ENCODE assay signal across 1 cellular context in the genomic region with DNA sequence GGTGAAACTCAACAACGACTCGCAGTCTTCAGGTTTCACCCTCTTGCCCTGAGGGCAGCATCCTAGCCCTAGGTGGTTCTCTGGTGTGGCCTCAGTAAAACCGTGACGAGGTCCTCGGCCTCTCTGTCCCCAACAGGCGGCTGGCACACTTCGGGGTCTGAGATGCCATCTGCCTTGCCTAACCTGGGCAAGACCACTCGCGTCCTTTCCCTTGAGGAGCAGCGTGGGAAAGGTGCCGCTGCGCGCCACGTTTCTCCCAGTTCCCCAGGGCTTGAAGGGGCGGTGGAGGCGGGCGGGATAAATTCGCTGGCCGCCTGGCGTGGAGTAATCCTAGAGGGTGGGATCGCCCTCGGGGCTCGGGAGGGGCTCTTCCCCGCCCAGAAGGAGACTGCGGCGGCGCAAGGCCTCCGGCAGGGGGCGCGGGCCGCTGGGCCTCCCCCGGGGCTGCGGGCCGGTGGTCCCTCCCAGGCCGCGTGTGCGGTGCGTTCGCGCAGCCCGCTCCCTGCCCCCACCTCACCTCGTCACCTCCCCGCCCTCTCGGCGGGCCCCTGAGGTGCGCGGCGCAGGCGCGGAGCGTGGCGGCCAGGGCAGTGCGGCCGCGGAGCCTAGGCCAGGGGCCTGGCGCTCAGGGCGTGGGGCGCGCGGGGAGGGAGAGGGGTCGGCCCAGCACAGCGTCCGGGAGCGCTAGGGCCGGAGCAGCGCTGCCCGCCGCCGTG.
TF ChIP-seq lines count a peak whose summit lies in the region.

A gene with protein sequence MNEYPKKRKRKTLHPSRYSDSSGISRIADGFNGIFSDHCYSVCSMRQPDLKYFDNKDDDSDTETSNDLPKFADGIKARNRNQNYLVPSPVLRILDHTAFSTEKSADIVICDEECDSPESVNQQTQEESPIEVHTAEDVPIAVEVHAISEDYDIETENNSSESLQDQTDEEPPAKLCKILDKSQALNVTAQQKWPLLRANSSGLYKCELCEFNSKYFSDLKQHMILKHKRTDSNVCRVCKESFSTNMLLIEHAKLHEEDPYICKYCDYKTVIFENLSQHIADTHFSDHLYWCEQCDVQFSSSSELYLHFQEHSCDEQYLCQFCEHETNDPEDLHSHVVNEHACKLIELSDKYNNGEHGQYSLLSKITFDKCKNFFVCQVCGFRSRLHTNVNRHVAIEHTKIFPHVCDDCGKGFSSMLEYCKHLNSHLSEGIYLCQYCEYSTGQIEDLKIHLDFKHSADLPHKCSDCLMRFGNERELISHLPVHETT (plus strand): TSS at position 551 of the 716 bp plus-strand sequence. CDS start 5,263 bp downstream, outside the sequence.

TF ChIP-seq in HepG2, 621 proteins besides CTCF, POLR2A, EP300 and RAD21 (continued from another document and continues in another):
- TF ChIP-seq ZNF598 (CRISPR knock-in tag; IDR thresholded peaks at IDR 0.05; ENCODE audit: borderline replicate concordance) = no peak
- no peak for TF ChIP-seq ATF7 (IDR thresholded peaks at IDR 0.05)
- no peak for TF ChIP-seq ATF7 (CRISPR knock-in tag; IDR thresholded peaks at IDR 0.05)
- TF ChIP-seq, protein P1, sequence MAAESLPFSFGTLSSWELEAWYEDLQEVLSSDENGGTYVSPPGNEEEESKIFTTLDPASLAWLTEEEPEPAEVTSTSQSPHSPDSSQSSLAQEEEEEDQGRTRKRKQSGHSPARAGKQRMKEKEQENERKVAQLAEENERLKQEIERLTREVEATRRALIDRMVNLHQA (CRISPR knock-in tag; IDR thresholded peaks at IDR 0.05) = no peak
- no peak for TF ChIP-seq RBAK (CRISPR knock-in tag; IDR thresholded peaks at IDR 0.05)
- no peak for TF ChIP-seq FLYWCH1 (CRISPR knock-in tag; IDR thresholded peaks at IDR 0.05)
- no peak for TF ChIP-seq HDAC6 (IDR thresholded peaks at IDR 0.05; ENCODE audit: low read depth, low read length)
- peak; percentile 94 for TF ChIP-seq ZSCAN31 (CRISPR knock-in tag; IDR thresholded peaks at IDR 0.05; ENCODE audit: low read depth)
- no peak for TF ChIP-seq IKZF1 (IDR thresholded peaks at IDR 0.05)
- TF ChIP-seq ELF1 (CRISPR knock-in tag; IDR thresholded peaks at IDR 0.05) = 0 out of 2 replicates have a peak, but pooled peaks have one; percentile 20
- TF ChIP-seq JARID2 (CRISPR knock-in tag; IDR thresholded peaks at IDR 0.05; ENCODE audit: insufficient replicate concordance) = peak; percentile 38
- peak; percentile 68; the same call in 1 of the 3 replicates for TF ChIP-seq MXI1 (IDR thresholded peaks at IDR 0.05; ENCODE audit: borderline replicate concordance, low read depth, low read length)
- TF ChIP-seq EED (CRISPR knock-in tag; IDR thresholded peaks at IDR 0.05) = no peak
- TF ChIP-seq, protein P2, sequence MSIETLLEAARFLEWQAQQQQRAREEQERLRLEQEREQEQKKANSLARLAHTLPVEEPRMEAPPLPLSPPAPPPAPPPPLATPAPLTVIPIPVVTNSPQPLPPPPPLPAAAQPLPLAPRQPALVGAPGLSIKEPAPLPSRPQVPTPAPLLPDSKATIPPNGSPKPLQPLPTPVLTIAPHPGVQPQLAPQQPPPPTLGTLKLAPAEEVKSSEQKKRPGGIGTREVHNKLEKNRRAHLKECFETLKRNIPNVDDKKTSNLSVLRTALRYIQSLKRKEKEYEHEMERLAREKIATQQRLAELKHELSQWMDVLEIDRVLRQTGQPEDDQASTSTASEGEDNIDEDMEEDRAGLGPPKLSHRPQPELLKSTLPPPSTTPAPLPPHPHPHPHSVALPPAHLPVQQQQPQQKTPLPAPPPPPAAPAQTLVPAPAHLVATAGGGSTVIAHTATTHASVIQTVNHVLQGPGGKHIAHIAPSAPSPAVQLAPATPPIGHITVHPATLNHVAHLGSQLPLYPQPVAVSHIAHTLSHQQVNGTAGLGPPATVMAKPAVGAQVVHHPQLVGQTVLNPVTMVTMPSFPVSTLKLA (IDR thresholded peaks at IDR 0.05) = no peak
- TF ChIP-seq SUZ12 (IDR thresholded peaks at IDR 0.05; ENCODE audit: low read depth, low read length) = no peak
- TF ChIP-seq FOXO4 (CRISPR knock-in tag; conservative IDR thresholded peaks at IDR 0.05) = no peak
- no peak; the same call in 1 of the 2 replicates for TF ChIP-seq ZSCAN29 (CRISPR knock-in tag; conservative IDR thresholded peaks at IDR 0.05)
- no peak for TF ChIP-seq SKI (IDR thresholded peaks at IDR 0.05; ENCODE audit: partially characterized antibody)
- TF ChIP-seq, protein P3, sequence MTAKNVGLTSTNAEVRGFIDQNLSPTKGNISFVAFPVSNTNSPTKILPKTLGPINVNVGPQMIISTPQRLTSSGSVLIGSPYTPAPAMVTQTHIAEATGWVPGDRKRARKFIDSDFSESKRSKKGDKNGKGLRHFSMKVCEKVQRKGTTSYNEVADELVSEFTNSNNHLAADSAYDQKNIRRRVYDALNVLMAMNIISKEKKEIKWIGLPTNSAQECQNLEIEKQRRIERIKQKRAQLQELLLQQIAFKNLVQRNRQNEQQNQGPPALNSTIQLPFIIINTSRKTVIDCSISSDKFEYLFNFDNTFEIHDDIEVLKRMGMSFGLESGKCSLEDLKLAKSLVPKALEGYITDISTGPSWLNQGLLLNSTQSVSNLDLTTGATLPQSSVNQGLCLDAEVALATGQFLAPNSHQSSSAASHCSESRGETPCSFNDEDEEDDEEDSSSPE (CRISPR knock-in tag; IDR thresholded peaks at IDR 0.05) = peak; percentile 64; the same call in 1 of the 2 replicates
- TF ChIP-seq ZNF605 (CRISPR knock-in tag; IDR thresholded peaks at IDR 0.05) = 0 out of 2 replicates have a peak, but pooled peaks have one; percentile 53
- TF ChIP-seq MAF1 (CRISPR knock-in tag; IDR thresholded peaks at IDR 0.05; ENCODE audit: borderline replicate concordance) = no peak
- TF ChIP-seq ZNF30 (CRISPR knock-in tag; IDR thresholded peaks at IDR 0.05) = no peak
- no peak for TF ChIP-seq ZMYM2 (CRISPR knock-in tag; IDR thresholded peaks at IDR 0.05)
- TF ChIP-seq ZNF136 (CRISPR knock-in tag; IDR thresholded peaks at IDR 0.05; ENCODE audit: low read depth) = no peak
- no peak for TF ChIP-seq ZNF282 (IDR thresholded peaks at IDR 0.05; ENCODE audit: partially characterized antibody)
- no peak for TF ChIP-seq AFF4 (CRISPR knock-in tag; IDR thresholded peaks at IDR 0.05)
- TF ChIP-seq JUND (CRISPR knock-in tag; IDR thresholded peaks at IDR 0.05) = no peak
- no peak for TF ChIP-seq E2F1 (CRISPR knock-in tag; IDR thresholded peaks at IDR 0.05)
- TF ChIP-seq ZKSCAN5 (CRISPR knock-in tag; IDR thresholded peaks at IDR 0.05) = no peak
- TF ChIP-seq, protein P4, sequence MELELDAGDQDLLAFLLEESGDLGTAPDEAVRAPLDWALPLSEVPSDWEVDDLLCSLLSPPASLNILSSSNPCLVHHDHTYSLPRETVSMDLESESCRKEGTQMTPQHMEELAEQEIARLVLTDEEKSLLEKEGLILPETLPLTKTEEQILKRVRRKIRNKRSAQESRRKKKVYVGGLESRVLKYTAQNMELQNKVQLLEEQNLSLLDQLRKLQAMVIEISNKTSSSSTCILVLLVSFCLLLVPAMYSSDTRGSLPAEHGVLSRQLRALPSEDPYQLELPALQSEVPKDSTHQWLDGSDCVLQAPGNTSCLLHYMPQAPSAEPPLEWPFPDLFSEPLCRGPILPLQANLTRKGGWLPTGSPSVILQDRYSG (CRISPR knock-in tag; IDR thresholded peaks at IDR 0.05) = peak; percentile 63; the same call in 1 of the 2 replicates
- TF ChIP-seq NPAS2 (CRISPR knock-in tag; IDR thresholded peaks at IDR 0.05; ENCODE audit: borderline replicate concordance) = no peak
- TF ChIP-seq TBP (CRISPR knock-in tag; IDR thresholded peaks at IDR 0.05) = no peak
- no peak for TF ChIP-seq ZNF138 (CRISPR knock-in tag; IDR thresholded peaks at IDR 0.05; ENCODE audit: low read depth)
- TF ChIP-seq, protein P5, sequence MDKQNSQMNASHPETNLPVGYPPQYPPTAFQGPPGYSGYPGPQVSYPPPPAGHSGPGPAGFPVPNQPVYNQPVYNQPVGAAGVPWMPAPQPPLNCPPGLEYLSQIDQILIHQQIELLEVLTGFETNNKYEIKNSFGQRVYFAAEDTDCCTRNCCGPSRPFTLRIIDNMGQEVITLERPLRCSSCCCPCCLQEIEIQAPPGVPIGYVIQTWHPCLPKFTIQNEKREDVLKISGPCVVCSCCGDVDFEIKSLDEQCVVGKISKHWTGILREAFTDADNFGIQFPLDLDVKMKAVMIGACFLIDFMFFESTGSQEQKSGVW (CRISPR knock-in tag; IDR thresholded peaks at IDR 0.05; ENCODE audit: borderline replicate concordance) = no peak
- TF ChIP-seq, protein P6, sequence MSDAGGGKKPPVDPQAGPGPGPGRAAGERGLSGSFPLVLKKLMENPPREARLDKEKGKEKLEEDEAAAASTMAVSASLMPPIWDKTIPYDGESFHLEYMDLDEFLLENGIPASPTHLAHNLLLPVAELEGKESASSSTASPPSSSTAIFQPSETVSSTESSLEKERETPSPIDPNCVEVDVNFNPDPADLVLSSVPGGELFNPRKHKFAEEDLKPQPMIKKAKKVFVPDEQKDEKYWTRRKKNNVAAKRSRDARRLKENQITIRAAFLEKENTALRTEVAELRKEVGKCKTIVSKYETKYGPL (CRISPR knock-in tag; IDR thresholded peaks at IDR 0.05) = no peak
- no peak for TF ChIP-seq ZMAT5 (CRISPR knock-in tag; IDR thresholded peaks at IDR 0.05; ENCODE audit: borderline replicate concordance, low read depth)
- no peak for TF ChIP-seq THYN1 (CRISPR knock-in tag; IDR thresholded peaks at IDR 0.05; ENCODE audit: borderline replicate concordance, low read depth)
- no peak for TF ChIP-seq ZNF562 (CRISPR knock-in tag; IDR thresholded peaks at IDR 0.05; ENCODE audit: borderline replicate concordance)
- TF ChIP-seq ZNF550 (CRISPR knock-in tag; IDR thresholded peaks at IDR 0.05; ENCODE audit: borderline replicate concordance) = no peak
- no peak for TF ChIP-seq ZFP36L1 (CRISPR knock-in tag; IDR thresholded peaks at IDR 0.05)
- no peak for TF ChIP-seq LCORL (IDR thresholded peaks at IDR 0.05)
- peak; percentile 52; the same call in 1 of the 2 replicates for TF ChIP-seq LCORL (CRISPR knock-in tag; IDR thresholded peaks at IDR 0.05)
- TF ChIP-seq DNMT3B (CRISPR knock-in tag; conservative IDR thresholded peaks at IDR 0.05) = no peak
- no peak for TF ChIP-seq NCOA1 (CRISPR knock-in tag; IDR thresholded peaks at IDR 0.05)
- TF ChIP-seq RFXAP (CRISPR knock-in tag; IDR thresholded peaks at IDR 0.05; ENCODE audit: borderline replicate concordance) = peak; percentile 23; the same call in 1 of the 2 replicates
- peak; percentile 64 for TF ChIP-seq IKZF4 (CRISPR knock-in tag; IDR thresholded peaks at IDR 0.05; ENCODE audit: borderline replicate concordance, low read depth, not compliant biosample characterization)
- no peak for TF ChIP-seq GABPA (IDR thresholded peaks at IDR 0.05; ENCODE audit: low read depth, low read length)
- TF ChIP-seq GABPA (CRISPR knock-in tag; IDR thresholded peaks at IDR 0.05; ENCODE audit: low read depth) = 0 out of 2 replicates have a peak, but pooled peaks have one; percentile 23
- TF ChIP-seq BCL6 (CRISPR knock-in tag; IDR thresholded peaks at IDR 0.05) = 0 out of 2 replicates have a peak, but pooled peaks have one; percentile 13
